ENCODE assay signal across 22 cellular contexts in genomic region chr4:76155979-76156378, GRCh38.
"Had no signal": no experiment of that assay in that cellular context is flagged by ENCODE, and none has a peak within 500 bp of the region (broad histone marks: within the 10 kb centered on the region; RNA-seq: fewer than 3 reads in every experiment).

No MANE protein-coding gene starts in this region.

- DNase-seq: activated CD4-positive, alpha-beta memory T cell treated with anti-CD3 and anti-CD28 coated beads, Interleukin-2, amount 10 ng/mL, durations not matched to agents 7 days and 5 days; activated CD4-positive, alpha-beta T cell treated with anti-CD3 and anti-CD28 coated beads for 36 hours; activated CD4-positive, alpha-beta T cell treated with anti-CD3 and anti-CD28 coated beads, Interleukin-2, amount 50 U/mL, for 1 hour; activated gamma-delta T cell; activated naive CD4-positive, alpha-beta T cell treated with anti-CD3 and anti-CD28 coated beads for 36 hours; activated T-cell treated with anti-CD3 and anti-CD28 coated beads for 4 hours; activated T-cell treated with anti-CD3 and anti-CD28 coated beads, Interleukin-2, amount 50 U/mL, for 48 hours; Kasumi-1; KBM-7; NCI-H1092; NCI-H1930; NCI-H2171; NCI-H2227 treated with DMSO at 0.1 percent for 48 hours; NCI-H446 treated with DMSO at 0.1 percent for 48 hours; NCI-H524 treated with DMSO at 0.1 percent for 48 hours; NCI-H748 treated with DMSO at 0.1 percent for 48 hours; SIG-M5; T-helper 1 cell; WERI-Rb-1 had no signal

- H3K4me3 Mint-ChIP-seq: activated CD4-positive, alpha-beta memory T cell treated with anti-CD3 and anti-CD28 coated beads, Interleukin-2, amount 10 ng/mL, durations not matched to agents 7 days and 5 days; activated CD4-positive, alpha-beta T cell treated with anti-CD3 and anti-CD28 coated beads for 36 hours; activated naive CD4-positive, alpha-beta T cell treated with anti-CD3 and anti-CD28 coated beads for 36 hours; activated naive CD8-positive, alpha-beta T cell; activated T-helper 17 cell treated with anti-CD3 and anti-CD28 coated beads, Interleukin-2, amount 50 U/mL, for 72 hours had no signal

- H3K4me1 Mint-ChIP-seq: activated CD4-positive, alpha-beta memory T cell treated with anti-CD3 and anti-CD28 coated beads, Interleukin-2, amount 10 ng/mL, durations not matched to agents 7 days and 5 days; activated CD4-positive, alpha-beta T cell treated with anti-CD3 and anti-CD28 coated beads for 36 hours; activated T-helper 17 cell treated with anti-CD3 and anti-CD28 coated beads, Interleukin-2, amount 50 U/mL, for 72 hours had no signal

- H3K27ac Mint-ChIP-seq: activated CD4-positive, alpha-beta memory T cell treated with anti-CD3 and anti-CD28 coated beads, Interleukin-2, amount 10 ng/mL, durations not matched to agents 7 days and 5 days; activated CD4-positive, alpha-beta T cell treated with anti-CD3 and anti-CD28 coated beads for 36 hours; activated naive CD4-positive, alpha-beta T cell treated with anti-CD3 and anti-CD28 coated beads for 36 hours; activated naive CD8-positive, alpha-beta T cell; activated T-helper 17 cell treated with anti-CD3 and anti-CD28 coated beads, Interleukin-2, amount 50 U/mL, for 72 hours had no signal

- H3K27me3 Mint-ChIP-seq: activated CD4-positive, alpha-beta T cell treated with anti-CD3 and anti-CD28 coated beads for 36 hours; activated naive CD8-positive, alpha-beta T cell; activated T-helper 17 cell treated with anti-CD3 and anti-CD28 coated beads, Interleukin-2, amount 50 U/mL, for 72 hours had no signal

- H3K27ac ChIP-seq: SK-N-MC, WERI-Rb-1 had no signal

- ATAC-seq: activated CD4-positive, alpha-beta T cell treated with anti-CD3 and anti-CD28 coated beads for 36 hours; activated T-helper 17 cell treated with anti-CD3 and anti-CD28 coated beads, Interleukin-2, amount 50 U/mL, for 72 hours had no signal
